In the genomic region with DNA sequence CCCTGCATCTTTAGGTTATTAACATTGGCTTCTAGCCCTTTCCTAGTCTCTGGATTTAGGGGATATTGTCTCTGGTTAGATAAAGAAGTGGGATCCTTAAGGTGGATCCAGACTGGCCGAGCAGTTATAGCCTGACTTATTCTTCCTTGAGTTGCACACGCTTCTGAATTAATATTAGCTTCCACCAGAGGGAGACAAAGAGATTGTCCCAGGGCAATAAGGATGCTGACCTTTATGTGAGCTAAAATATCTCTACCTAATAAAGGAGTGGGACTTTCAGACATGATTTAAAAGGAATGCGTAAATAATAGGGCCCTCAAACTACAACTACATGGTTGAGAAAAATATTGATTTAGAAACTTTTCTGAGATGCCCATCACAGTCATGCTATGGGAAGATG, we compare ENCODE assay signal across 8 cellular contexts.
DNase-seq lines count a peak whose midpoint lies in the region; ATAC-seq and TF ChIP-seq lines count a peak whose summit lies in the region.

No MANE protein-coding gene starts in this region.

- ATAC-seq in GM19043 (IDR thresholded peaks at IDR 0.05; ENCODE audit: low read depth, unreplicated experiment): peak; percentile 58
- peak; percentile 93 for ATAC-seq in HG03565 (IDR thresholded peaks at IDR 0.05; ENCODE audit: unreplicated experiment)
- peak; percentile 69 for ATAC-seq in left colon

- no peaks in the 10 kb centered on the region for H3K36me3 ChIP-seq in SK-N-MC (ENCODE audit: insufficient read depth, low read length)

- H3K4me1 Mint-ChIP-seq in CD14-positive monocyte: no peaks in the 10 kb centered on the region

- no peak overlapping the region for H3K4me3 Mint-ChIP-seq in CD14-positive monocyte

- intact Hi-C loops in CD14-positive monocyte (cut with micrococcal nuclease): no loop called here
- intact Hi-C loops in left colon (cut with DNase I, micrococcal nuclease): no loop called here

- no peak overlapping the region for H3K27ac ChIP-seq in SK-N-MC

- no peaks in the 10 kb centered on the region for H3K9me3 ChIP-seq in SK-N-MC (ENCODE audit: low read depth, low read length)

- H3K9me3 Mint-ChIP-seq in CD14-positive monocyte: peaks cover 0 to 7% (median 0%) of the 10 kb centered on the region in 7 donors

- no peak overlapping the region for H3K4me3 ChIP-seq in SK-N-MC

- no peak overlapping the region for H3K27ac Mint-ChIP-seq in CD14-positive monocyte

- DNase-seq in CD14-positive monocyte (ENCODE audit: low spot score) (no peak), SK-N-MC (ENCODE audit: low read depth, low spot score) (peak; percentile 14), left colon (no peak), globus pallidus (ENCODE audit: low spot score) (no peak), AG08395 (ENCODE audit: low spot score) (no peak), ureter (ENCODE audit: low spot score) (no peak)

- peak; percentile 6 for TF ChIP-seq CTCF in CD14-positive monocyte (IDR thresholded peaks at IDR 0.05)

- H3K9ac ChIP-seq in SK-N-MC (ENCODE audit: insufficient read length): no peak overlapping the region

- peaks cover 0 to 1% (median 0%) of the 10 kb centered on the region in 3 donors for H3K27me3 Mint-ChIP-seq in CD14-positive monocyte (ENCODE audit: low read depth in 3 of 3)

- H3K36me3 Mint-ChIP-seq in CD14-positive monocyte: no peaks in the 10 kb centered on the region
